Comparison of ENCODE assay signal across 22 cellular contexts in the genomic region with DNA sequence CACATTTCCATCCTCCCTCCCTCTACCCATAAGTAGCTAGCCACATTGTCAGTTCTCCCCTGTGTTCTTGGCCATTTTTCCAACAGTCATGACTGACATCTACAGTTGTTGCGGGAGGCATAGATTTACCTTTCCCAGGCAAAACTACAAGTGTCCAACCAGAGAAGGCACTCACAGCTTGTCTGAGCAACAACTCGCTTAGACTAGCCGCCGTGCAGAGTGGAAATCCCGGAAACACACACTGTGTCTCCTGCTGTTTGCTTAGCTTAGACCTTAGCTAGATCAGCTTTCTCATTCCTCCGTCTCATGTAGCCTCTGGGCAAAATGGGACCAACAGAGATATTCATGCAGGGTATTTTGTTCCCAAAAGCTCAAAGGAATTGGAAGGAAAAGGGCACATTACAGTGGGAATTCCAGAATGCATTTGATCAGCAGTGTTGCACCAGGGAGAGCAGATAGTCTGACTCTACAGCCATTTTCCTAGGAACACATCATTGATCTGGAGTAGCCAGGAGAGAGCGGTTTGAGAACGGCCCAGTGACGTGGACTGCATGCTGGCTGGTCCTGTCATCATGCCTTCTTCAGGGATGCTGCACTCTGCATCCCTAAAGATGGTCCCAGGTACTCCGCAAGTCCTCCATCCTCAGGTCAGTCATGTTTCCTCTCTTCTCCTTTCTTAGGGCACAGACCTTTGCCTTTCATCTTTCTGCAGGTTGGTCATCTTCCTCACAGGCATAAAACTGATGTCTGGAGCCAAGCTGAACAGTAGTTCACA.
DNase-seq lines count a peak whose midpoint lies in the region; ATAC-seq, FAIRE-seq and TF ChIP-seq lines count a peak whose summit lies in the region.
"Had no signal": no experiment of that assay in that cellular context is flagged by ENCODE, and none has a peak within 500 bp of the region (broad histone marks: within the 10 kb centered on the region; RNA-seq: fewer than 3 reads in every experiment).

No MANE protein-coding gene starts in this region.

- H3K27me3 ChIP-seq in A673 (replicated peaks; ENCODE audit: insufficient read depth, low read depth, low read length, poor library complexity) (peaks cover 10% of the 10 kb centered on the region), bronchial epithelial cell (ENCODE audit: control insufficient read depth, insufficient read depth, low read length) (no peaks in the 10 kb centered on the region), prostate gland (replicated peaks; ENCODE audit: insufficient read depth) (no peaks in the 10 kb centered on the region)
- H3K27me3 ChIP-seq: BLaER1 had no signal

- 68% methylated on average over 10 of the region's 10 CpGs for WGBS in prostate gland

- intact Hi-C loops in A673 (cut with micrococcal nuclease; ENCODE audit: unreplicated experiment), result no loop called here
- intact Hi-C loops in prostate gland (cut with DNase I), result no loop called here

- CTCF ChIA-PET in A673 (lab: Charles Lee), result no interaction called here

- TF ChIP-seq CTCF in A673 (conservative IDR thresholded peaks at IDR 0.05; ENCODE audit: low read depth, low read length), result no peak
- TF ChIP-seq CTCF in LNCaP clone FGC (IDR thresholded peaks at IDR 0.05; ENCODE audit: control insufficient read depth, extremely low read depth, insufficient read depth), result no peak
- TF ChIP-seq CTCF in bronchial epithelial cell (IDR thresholded peaks at IDR 0.05; ENCODE audit: insufficient read depth, low read length, severe bottlenecking), result no peak
- no peak for TF ChIP-seq CTCF in prostate gland (IDR thresholded peaks at IDR 0.05)

- DNase-seq in A673 (ENCODE audit: low spot score), result peak; percentile 14
- DNase-seq in LNCaP clone FGC (ENCODE audit: low read depth), result peak; percentile 88
- DNase-seq in bronchial epithelial cell (ENCODE audit: low read depth), result no peak
- DNase-seq in prostate gland (ENCODE audit: low spot score), result peak; percentile 32
- no peak for DNase-seq in ureter (ENCODE audit: low spot score)
- DNase-seq in activated CD4-positive, alpha-beta T cell treated with anti-CD3 and anti-CD28 coated beads, Interleukin-2, amount 50 U/mL, for 4 hours, result no peak
- DNase-seq: ACHN; Caco-2; CD4-positive, alpha-beta memory T cell; DMS 273 treated with DMSO at 0.1 percent for 48 hours; Kasumi-1; MG63; NCI-H1417 treated with DMSO at 0.1 percent for 48 hours; NCI-H2029; NCI-H2171; NCI-H526 had no signal

- POLR2A ChIA-PET in A673 (lab: Charles Lee; ENCODE audit: low non-redundant PET), result no interaction called here

- H3K4me1 ChIP-seq in A673 (ENCODE audit: insufficient read depth, low read length, poor library complexity, severe bottlenecking) (no peaks in the 10 kb centered on the region), prostate gland (replicated peaks) (no peaks in the 10 kb centered on the region)
- H3K4me1 ChIP-seq: BLaER1, Caco-2 had no signal

- no peak for TF ChIP-seq POLR2A in prostate gland (IDR thresholded peaks at IDR 0.05)

- no peaks in the 10 kb centered on the region for H3K9me3 ChIP-seq in A673 (ENCODE audit: low read depth, low read length, poor library complexity, severe bottlenecking)
- no peaks in the 10 kb centered on the region for H3K9me3 ChIP-seq in prostate gland
- H3K9me3 ChIP-seq: BLaER1 had no signal

- FAIRE-seq in bronchial epithelial cell (lab: Jason Lieb, UNC), result peak; percentile 64
- FAIRE-seq: G401.6, GM12892, GM18507 had no signal

- no TSS peak for BruUV-seq in A673 (replicated peaks; lab: Mats Ljungman, UMichigan)

- H3K36me3 ChIP-seq in A673 (ENCODE audit: insufficient read depth, low read length, poor library complexity, severe bottlenecking) (no peaks in the 10 kb centered on the region), bronchial epithelial cell (ENCODE audit: control insufficient read depth, insufficient read depth, low read length) (no peaks in the 10 kb centered on the region), prostate gland (no peaks in the 10 kb centered on the region)
- H3K36me3 ChIP-seq: BLaER1, MG63 had no signal

- H3K4me3 ChIP-seq in A673 (ENCODE audit: low read depth, low read length, poor library complexity, severe bottlenecking) (no peak overlapping the region), LNCaP clone FGC (ENCODE audit: low read depth, low read length) (no peak overlapping the region), bronchial epithelial cell (ENCODE audit: low read depth, low read length) (no peak overlapping the region), prostate gland (no peak overlapping the region)
- H3K4me3 ChIP-seq: BLaER1, MG63 had no signal

- no peak overlapping the region for H3K27ac ChIP-seq in A673 (ENCODE audit: low read depth, low read length, poor library complexity, severe bottlenecking)
- H3K27ac ChIP-seq in prostate gland, result no peak overlapping the region
- H3K27ac ChIP-seq: BLaER1 had no signal

- ATAC-seq in HG03196 (IDR thresholded peaks at IDR 0.05; ENCODE audit: unreplicated experiment), result no peak
- ATAC-seq: Right ventricle myocardium inferior had no signal

Comparison
In these comparisons a context has a peak if more than half of its experiments do, and no peak if none do; other contexts are left out.
1. DNase-seq: peak in A673 (single experiment), LNCaP clone FGC (single experiment) and prostate gland (single experiment); none in bronchial epithelial cell (single experiment), ureter (single experiment) and activated CD4-positive, alpha-beta T cell treated with anti-CD3 and anti-CD28 coated beads, Interleukin-2, amount 50 U/mL, for 4 hours (0 of 2).